In genomic region chr2:31243053-31243452, GRCh38 we compare ENCODE assay signal across 4 cellular contexts. TPM values are rescaled to one million over a fixed set of nuclear protein-coding genes. Genes with fewer than 3 reads are reported as not detected.
"Had no signal": no experiment of that assay in that cellular context is flagged by ENCODE, and none has a peak within 500 bp of the region (broad histone marks: within the 10 kb centered on the region; RNA-seq: fewer than 3 reads in every experiment).

No MANE protein-coding gene starts in this region.

- H3K4me3 ChIP-seq: GM12878 had no signal

- ATAC-seq: GM12878 had no signal

- DNase-seq: GDM1, GF-D8 had no signal

RNA-seq across cellular contexts. Expression of gene CAPN14, which starts 25.7 kb away (rescaled TPM):
- total RNA-seq: G401 had no signal
